In the genomic region with DNA sequence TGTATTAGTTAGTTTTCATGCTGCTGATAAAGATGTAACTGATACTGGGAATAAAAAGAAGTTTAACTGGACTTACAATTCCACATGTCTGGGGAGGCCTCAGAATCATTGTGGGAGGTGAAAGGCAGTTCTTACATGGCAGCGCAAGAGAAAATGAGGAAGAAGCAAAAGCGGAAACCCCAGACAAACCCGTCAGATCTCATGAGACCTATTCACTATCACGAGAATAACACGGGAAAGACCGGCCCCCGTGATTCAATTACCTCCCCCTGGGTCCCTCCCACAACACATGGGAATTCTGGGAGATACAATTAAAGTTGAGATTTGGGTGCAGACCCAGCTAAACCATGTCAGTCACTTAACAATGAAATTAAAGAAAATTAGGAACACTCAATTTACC, we compare ENCODE assay signal across 19 cellular contexts.
"Had no signal": no experiment of that assay in that cellular context is flagged by ENCODE, and none has a peak within 500 bp of the region (broad histone marks: within the 10 kb centered on the region; RNA-seq: fewer than 3 reads in every experiment).

No MANE protein-coding gene starts in this region.

- H3K27me3 Mint-ChIP-seq: naive thymus-derived CD8-positive, alpha-beta T cell; stimulated activated naive CD8-positive, alpha-beta T cell treated with anti-CD3 and anti-CD28 coated beads, Interleukin-15, amount 100 ng/mL, for 72 hours had no signal

- H3K36me3 Mint-ChIP-seq: naive thymus-derived CD8-positive, alpha-beta T cell had no signal

- H3K4me3 ChIP-seq: lower lobe of right lung, prostate gland, right atrium auricular region, smooth muscle cell, suprapubic skin, transverse colon, upper lobe of right lung, uterus had no signal

- H3K4me1 Mint-ChIP-seq: naive thymus-derived CD8-positive, alpha-beta T cell; nephron progenitor cell; stimulated activated naive CD8-positive, alpha-beta T cell treated with anti-CD3 and anti-CD28 coated beads, Interleukin-15, amount 100 ng/mL, for 72 hours had no signal

- H3K4me1 ChIP-seq: lower lobe of right lung, prostate gland, right atrium auricular region, suprapubic skin, transverse colon, upper lobe of right lung, uterus had no signal

- H3K27me3 ChIP-seq: right atrium auricular region, suprapubic skin, transverse colon, upper lobe of right lung, uterus had no signal

- H3K4me3 Mint-ChIP-seq: naive thymus-derived CD8-positive, alpha-beta T cell; nephron progenitor cell; stimulated activated naive CD8-positive, alpha-beta T cell treated with anti-CD3 and anti-CD28 coated beads, Interleukin-15, amount 100 ng/mL, for 72 hours had no signal

- H3K4me2 ChIP-seq: smooth muscle cell had no signal

- ATAC-seq: left ventricle myocardium superior; lower lobe of right lung; naive thymus-derived CD8-positive, alpha-beta T cell; sciatic nerve; stimulated activated naive CD8-positive, alpha-beta T cell treated with anti-CD3 and anti-CD28 coated beads, Interleukin-15, amount 100 ng/mL, for 72 hours; upper lobe of right lung had no signal

- H3K36me3 ChIP-seq: lower lobe of right lung, prostate gland, right atrium auricular region, suprapubic skin, transverse colon, upper lobe of right lung, uterus had no signal

- H3K27ac Mint-ChIP-seq: nephron progenitor cell; stimulated activated naive CD8-positive, alpha-beta T cell treated with anti-CD3 and anti-CD28 coated beads, Interleukin-15, amount 100 ng/mL, for 72 hours had no signal

- H3K27ac ChIP-seq: lower lobe of right lung, prostate gland, right atrium auricular region, suprapubic skin, transverse colon, upper lobe of right lung, uterus had no signal

- H3K9me3 Mint-ChIP-seq: nephron progenitor cell; stimulated activated naive CD8-positive, alpha-beta T cell treated with anti-CD3 and anti-CD28 coated beads, Interleukin-15, amount 100 ng/mL, for 72 hours had no signal

- H3K9me3 ChIP-seq: lower lobe of right lung, prostate gland, right atrium auricular region, suprapubic skin, transverse colon, upper lobe of right lung, uterus had no signal

- DNase-seq: left ventricle myocardium superior; lower lobe of right lung; naive thymus-derived CD8-positive, alpha-beta T cell; nephron progenitor cell; nucleus accumbens; stimulated activated CD4-positive, alpha-beta T cell treated with anti-CD3 and anti-CD28 coated beads, Interleukin-12 subunit alpha, Interleukin-12 subunit beta, amount 100 ng/mL, for 4 hours; stimulated activated CD4-positive, alpha-beta T cell treated with anti-CD3 and anti-CD28 coated beads, Interleukin-1b, Interleukin-23, amount 100 ng/mL, for 48 hours; stimulated activated CD4-positive, alpha-beta T cell treated with anti-CD3 and anti-CD28 coated beads, Interleukin-4, amount 100 ng/mL, for 1 hour; stimulated activated CD8-positive, alpha-beta memory T cell treated with anti-CD3 and anti-CD28 coated beads, Interleukin-4, amount 100 ng/mL, for 48 hours; stimulated activated naive CD4-positive, alpha-beta T cell; stimulated activated naive CD8-positive, alpha-beta T cell treated with anti-CD3 and anti-CD28 coated beads, Interleukin-15, amount 100 ng/mL, for 72 hours; transverse colon; upper lobe of right lung; uterus had no signal
